In the genomic region with DNA sequence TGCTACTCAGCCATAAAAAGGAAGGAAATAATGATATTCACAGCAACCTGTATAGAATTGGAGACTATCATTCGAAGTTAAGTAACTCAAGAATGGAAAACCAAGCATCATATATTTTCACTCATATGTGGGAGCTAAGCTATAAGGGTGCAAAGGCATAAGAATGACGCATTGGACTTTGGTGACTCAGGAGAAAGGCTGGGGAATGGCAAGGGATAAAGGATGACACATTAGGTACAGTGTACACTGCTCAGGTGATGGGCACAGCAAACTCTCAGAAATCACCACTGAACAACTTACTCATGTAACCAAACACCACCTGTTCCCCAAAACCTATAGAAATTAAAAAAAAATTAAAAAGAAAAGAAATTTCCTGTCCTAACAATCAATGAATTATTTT, we compare ENCODE assay signal across 22 cellular contexts.
"Had no signal": no experiment of that assay in that cellular context is flagged by ENCODE, and none has a peak within 500 bp of the region (broad histone marks: within the 10 kb centered on the region; RNA-seq: fewer than 3 reads in every experiment).

No MANE protein-coding gene starts in this region.

- H3K36me3 Mint-ChIP-seq: T-cell had no signal

- ATAC-seq: activated CD8-positive, alpha-beta T cell treated with anti-CD3 and anti-CD28 coated beads for 36 hours; body of pancreas; Right ventricle myocardium inferior; T-cell had no signal

- H3K36me3 ChIP-seq: ascending aorta, cardiac muscle cell had no signal

- H3K27me3 ChIP-seq: ascending aorta, body of pancreas, cardiac muscle cell had no signal

- FAIRE-seq: TTC549 had no signal

- DNase-seq: activated CD4-positive, alpha-beta T cell treated with anti-CD3 and anti-CD28 coated beads, Interleukin-2, amount 10 ng/mL, durations not matched to agents 7 days and 5 days; activated CD4-positive, CD25-positive, alpha-beta regulatory T cell; activated CD8-positive, alpha-beta memory T cell treated with anti-CD3 and anti-CD28 coated beads, Interleukin-2, amount 50 U/mL, for 4 hours; activated CD8-positive, alpha-beta T cell treated with anti-CD3 and anti-CD28 coated beads for 36 hours; activated naive CD4-positive, alpha-beta T cell treated with anti-CD3 and anti-CD28 coated beads, Interleukin-2, amount 50 U/mL, for 16 hours; body of pancreas; MM.1S; NCI-H1105 treated with DMSO at 0.1 percent for 48 hours; NCI-H1436 treated with DMSO at 0.1 percent for 48 hours; NCI-H187; NCI-H2081; NCI-H510A treated with DMSO at 0.1 percent for 48 hours; NCI-H69; NK-92 treated with Interleukin-12 subunit alpha and Interleukin-12 subunit beta, amount 100 ng/mL, for 24 hours; T-cell; T-helper 2 cell; T1000 had no signal

- H3K4me3 Mint-ChIP-seq: activated CD4-positive, alpha-beta T cell treated with anti-CD3 and anti-CD28 coated beads, Interleukin-2, amount 10 ng/mL, durations not matched to agents 7 days and 5 days; activated CD8-positive, alpha-beta T cell treated with anti-CD3 and anti-CD28 coated beads for 36 hours; T-cell had no signal

- H3K27me3 Mint-ChIP-seq: activated CD4-positive, alpha-beta T cell treated with anti-CD3 and anti-CD28 coated beads, Interleukin-2, amount 10 ng/mL, durations not matched to agents 7 days and 5 days; activated CD8-positive, alpha-beta T cell treated with anti-CD3 and anti-CD28 coated beads for 36 hours had no signal

- H3K4me3 ChIP-seq: ascending aorta, body of pancreas, cardiac muscle cell, SK-N-MC had no signal

- H3K4me1 Mint-ChIP-seq: activated CD4-positive, alpha-beta T cell treated with anti-CD3 and anti-CD28 coated beads, Interleukin-2, amount 10 ng/mL, durations not matched to agents 7 days and 5 days; T-cell had no signal

- H3K27ac Mint-ChIP-seq: activated CD4-positive, alpha-beta T cell treated with anti-CD3 and anti-CD28 coated beads, Interleukin-2, amount 10 ng/mL, durations not matched to agents 7 days and 5 days; activated CD8-positive, alpha-beta T cell treated with anti-CD3 and anti-CD28 coated beads for 36 hours; T-cell had no signal

- H3K9me3 Mint-ChIP-seq: activated CD4-positive, alpha-beta T cell treated with anti-CD3 and anti-CD28 coated beads, Interleukin-2, amount 10 ng/mL, durations not matched to agents 7 days and 5 days had no signal
